In genomic region chr21:42720484-42720883, GRCh38 we compare ENCODE assay signal across 6 cellular contexts.
DNase-seq lines count a peak whose midpoint lies in the region; ATAC-seq and TF ChIP-seq lines count a peak whose summit lies in the region.
"Not testable (repeated sequence)": the region's sequence is repeated elsewhere in the genome, so short reads cannot be mapped to it uniquely, and the experiment has no call there.

No MANE protein-coding gene starts in this region.

- TF ChIP-seq POLR2A in right lobe of liver (IDR thresholded peaks at IDR 0.05); prostate gland (IDR thresholded peaks at IDR 0.05): not testable (repeated sequence)

- not testable (repeated sequence) for H3K4me3 ChIP-seq in endodermal cell (ENCODE audit: low read length); hepatocyte; right lobe of liver; prostate gland

- H2BK5ac ChIP-seq in H9 (ENCODE audit: insufficient read length, low read length), result not testable (repeated sequence)

- H3T11ph ChIP-seq in H9 (ENCODE audit: low read length), result not testable (repeated sequence)

- H3K56ac ChIP-seq in H9 (ENCODE audit: insufficient read length, low read depth, low read length), result not testable (repeated sequence)

- H3K23ac ChIP-seq in H9 (ENCODE audit: insufficient read length, low read depth, low read length), result not testable (repeated sequence)

- not testable (repeated sequence) for H3K4ac ChIP-seq in H9 (ENCODE audit: low read depth, low read length)

- peak overlapping the region in 1 of 3 experiments; percentile 79; a peak in 1 of 7 replicates for H3K27ac Mint-ChIP-seq in H9
- not testable (repeated sequence) for H3K27ac Mint-ChIP-seq in endodermal cell

- ATAC-seq in right lobe of liver, result not testable (repeated sequence)

- H2AFZ ChIP-seq in H9 (ENCODE audit: low read length); hepatocyte: not testable (repeated sequence)

- peaks cover 18% of the 10 kb centered on the region for H3K36me3 ChIP-seq in endodermal cell (ENCODE audit: control insufficient read depth, insufficient read depth, low read length)
- not testable (repeated sequence) for H3K36me3 ChIP-seq in hepatocyte (replicated peaks; ENCODE audit: insufficient read depth, low read depth); right lobe of liver; prostate gland

- not testable (repeated sequence) for H3K36me3 Mint-ChIP-seq in H9 (ENCODE audit: insufficient read depth in 1 of 3, low read depth in 3 of 3)
- peaks cover 40% of the 10 kb centered on the region for H3K36me3 Mint-ChIP-seq in endodermal cell (ENCODE audit: low read depth)

- H3K14ac ChIP-seq in H9 (ENCODE audit: insufficient read depth, low read length), result not testable (repeated sequence)

- not testable (repeated sequence) for H3K79me1 ChIP-seq in H9 (ENCODE audit: insufficient read depth, low read depth, low read length, poor library complexity, severe bottlenecking)

- H4K5ac ChIP-seq in H9 (ENCODE audit: insufficient read length, low read depth, low read length), result not testable (repeated sequence)

- not testable (repeated sequence) for H2AK5ac ChIP-seq in H9 (ENCODE audit: insufficient read length, low read length)

- H4K8ac ChIP-seq in H9 (replicated peaks; ENCODE audit: insufficient read length, low read depth, low read length), result not testable (repeated sequence)

- H4K20me1 ChIP-seq in H9 (ENCODE audit: control insufficient read depth, insufficient read depth, insufficient read length); hepatocyte (ENCODE audit: insufficient read depth, poor library complexity, severe bottlenecking): not testable (repeated sequence)

- not testable (repeated sequence) for H3K18ac ChIP-seq in H9 (ENCODE audit: insufficient read length, low read depth, low read length)

- H3K9me3 ChIP-seq in H9 (ENCODE audit: control insufficient read depth, low read depth, low read length); endodermal cell (ENCODE audit: control insufficient read depth, low read length); hepatocyte (ENCODE audit: low read depth); right lobe of liver; prostate gland: not testable (repeated sequence)

- H3K4me1 ChIP-seq in H9 (ENCODE audit: insufficient read depth, low read length); endodermal cell (ENCODE audit: control insufficient read depth, insufficient read depth, low read length): not testable (repeated sequence)
- H3K4me1 ChIP-seq in hepatocyte (ENCODE audit: insufficient read depth) (peaks cover 45% of the 10 kb centered on the region), right lobe of liver (peaks cover 0 to 25% (median 11%) of the 10 kb centered on the region in 4 donors), prostate gland (replicated peaks) (peaks cover 14% of the 10 kb centered on the region)

- not testable (repeated sequence) for H3K4me3 Mint-ChIP-seq in H9, endodermal cell

- TF ChIP-seq CTCF in H9 (conservative IDR thresholded peaks at IDR 0.05) (peak; percentile 13; the same call in 2 of the 3 replicates), endodermal cell (conservative IDR thresholded peaks at IDR 0.05) (peak; percentile 33)
- TF ChIP-seq CTCF in VCaP (conservative IDR thresholded peaks at IDR 0.05); hepatocyte (IDR thresholded peaks at IDR 0.05; ENCODE audit: poor library complexity); right lobe of liver (IDR thresholded peaks at IDR 0.05); prostate gland (IDR thresholded peaks at IDR 0.05): not testable (repeated sequence)

- not testable (repeated sequence) for H2BK20ac ChIP-seq in H9 (ENCODE audit: low read depth, low read length, poor library complexity, severe bottlenecking)

- intact Hi-C loops in right lobe of liver (cut with DNase I); prostate gland (cut with DNase I): not testable (repeated sequence)

- H3K23me2 ChIP-seq in H9 (ENCODE audit: insufficient read length, low read depth, low read length, poor library complexity, severe bottlenecking), result not testable (repeated sequence)

- H3K27me3 Mint-ChIP-seq in H9 (ENCODE audit: low read depth); endodermal cell (ENCODE audit: insufficient read depth): not testable (repeated sequence)

- peaks cover 22 to 29% of the 10 kb centered on the region in 2 experiments for H3K4me1 Mint-ChIP-seq in H9
- not testable (repeated sequence) for H3K4me1 Mint-ChIP-seq in endodermal cell

- not testable (repeated sequence) for H2BK120ac ChIP-seq in H9 (ENCODE audit: low read depth, low read length, poor library complexity, severe bottlenecking)

- not testable (repeated sequence) for H3K79me2 ChIP-seq in H9 (ENCODE audit: insufficient read depth, low read length); hepatocyte

- H3K27me3 ChIP-seq in H9 (ENCODE audit: insufficient read depth, low read length); endodermal cell (ENCODE audit: control insufficient read depth, insufficient read depth, low read length, poor library complexity, severe bottlenecking); hepatocyte; right lobe of liver; prostate gland (replicated peaks; ENCODE audit: insufficient read depth): not testable (repeated sequence)

- not testable (repeated sequence) for H4K91ac ChIP-seq in H9 (ENCODE audit: insufficient read length, low read depth, low read length)

- not testable (repeated sequence) for H3K9ac ChIP-seq in H9 (ENCODE audit: extremely low read depth, insufficient read length, low read length); endodermal cell (ENCODE audit: extremely low read depth, low read length, poor library complexity, severe bottlenecking)

- H2BK15ac ChIP-seq in H9 (ENCODE audit: low read depth, low read length), result not testable (repeated sequence)

- no CpG with 5 or more reads among the region's 12 CpGs for WGBS in H9 (ENCODE audit: extremely low coverage, insufficient read length, low lambda C conversion rate)
- 89 to 94% methylated on average over 11 to 12 of the region's 12 CpGs for WGBS in endodermal cell (ENCODE audit: insufficient coverage in 1 of 2, insufficient read length in 1 of 2), 2 experiments
- WGBS in hepatocyte (ENCODE audit: low lambda C conversion rate, missing lambda C conversion rate), result 85% methylated on average over 12 of the region's 12 CpGs
- 82% methylated on average over 4 of the region's 12 CpGs for WGBS in right lobe of liver (ENCODE audit: insufficient coverage, low coverage, low lambda C conversion rate, missing lambda C conversion rate)
- 80% methylated on average over 12 of the region's 12 CpGs for WGBS in prostate gland

- not testable (repeated sequence) for DNase-seq in H9; endodermal cell; hepatocyte (ENCODE audit: low spot score); right lobe of liver; prostate gland (ENCODE audit: low spot score)

- not testable (repeated sequence) for H3K4me2 ChIP-seq in H9 (ENCODE audit: insufficient read depth, insufficient read length, low read length); hepatocyte

- H3K9me3 Mint-ChIP-seq in H9, endodermal cell: not testable (repeated sequence)

- H2BK12ac ChIP-seq in H9 (ENCODE audit: insufficient read length, low read depth, low read length), result not testable (repeated sequence)

- H3K9me2 ChIP-seq in hepatocyte (replicated peaks; ENCODE audit: insufficient read depth), result not testable (repeated sequence)

- H3K27ac ChIP-seq in H9 (ENCODE audit: insufficient read length, low read depth, low read length); endodermal cell (ENCODE audit: low read depth, low read length): not testable (repeated sequence)
- H3K27ac ChIP-seq in VCaP (peak overlapping the region; percentile 88), hepatocyte (peak overlapping the region; percentile 52), right lobe of liver (peak overlapping the region in 2 of 3 donors; percentile 43 to 53), prostate gland (peak overlapping the region; percentile 47 to 66)
